Comparison of ENCODE assay signal across 1 cellular context in the genomic region with DNA sequence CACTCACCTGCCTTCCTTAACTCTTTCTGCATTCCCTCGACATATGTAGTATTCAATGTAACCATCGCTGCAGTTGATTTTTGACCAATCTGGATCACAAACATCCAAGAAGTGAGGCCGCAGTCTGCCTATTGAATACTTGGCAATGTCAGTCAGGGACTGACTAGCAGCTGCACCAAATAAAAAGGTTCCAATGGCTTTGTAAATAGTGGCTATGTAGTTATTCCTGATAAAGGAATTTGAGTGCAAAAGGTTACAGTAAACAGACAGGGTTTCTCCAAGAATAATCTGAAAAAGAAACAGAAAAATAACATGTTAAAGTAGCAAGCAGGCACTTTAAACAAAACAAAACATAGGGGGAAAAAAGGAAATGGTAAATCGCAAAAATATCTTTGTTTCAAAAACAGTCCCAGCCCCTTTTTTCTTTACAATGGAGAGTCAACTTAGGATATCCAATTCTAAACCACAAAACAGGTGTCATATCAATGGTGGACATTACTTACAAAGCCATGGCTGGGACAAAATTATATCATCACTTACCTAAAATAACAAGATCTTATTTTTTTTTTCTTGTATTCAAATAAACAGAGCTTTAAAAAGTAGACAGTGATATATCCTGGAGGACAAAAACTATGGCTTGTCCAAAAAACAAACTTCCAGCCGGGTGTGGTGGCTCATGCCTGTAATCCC.
TF ChIP-seq lines count a peak whose summit lies in the region.

No MANE protein-coding gene starts in this region.

TF ChIP-seq in IMR-90, 13 proteins besides CTCF, POLR2A, EP300 and RAD21 (continued from another document):
- TF ChIP-seq SMC3 (IDR thresholded peaks at IDR 0.05; ENCODE audit: low read depth, low read length) = no peak
- no peak for TF ChIP-seq BHLHE40 (IDR thresholded peaks at IDR 0.05; ENCODE audit: low read depth, low read length)
- TF ChIP-seq CHD1 (IDR thresholded peaks at IDR 0.05; ENCODE audit: low read depth, low read length) = no peak
- no peak for TF ChIP-seq RFX5 (IDR thresholded peaks at IDR 0.05; ENCODE audit: low read depth, low read length)
- TF ChIP-seq, protein P1, sequence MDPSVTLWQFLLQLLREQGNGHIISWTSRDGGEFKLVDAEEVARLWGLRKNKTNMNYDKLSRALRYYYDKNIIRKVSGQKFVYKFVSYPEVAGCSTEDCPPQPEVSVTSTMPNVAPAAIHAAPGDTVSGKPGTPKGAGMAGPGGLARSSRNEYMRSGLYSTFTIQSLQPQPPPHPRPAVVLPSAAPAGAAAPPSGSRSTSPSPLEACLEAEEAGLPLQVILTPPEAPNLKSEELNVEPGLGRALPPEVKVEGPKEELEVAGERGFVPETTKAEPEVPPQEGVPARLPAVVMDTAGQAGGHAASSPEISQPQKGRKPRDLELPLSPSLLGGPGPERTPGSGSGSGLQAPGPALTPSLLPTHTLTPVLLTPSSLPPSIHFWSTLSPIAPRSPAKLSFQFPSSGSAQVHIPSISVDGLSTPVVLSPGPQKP (IDR thresholded peaks at IDR 0.05; ENCODE audit: borderline replicate concordance, low read depth, low read length) = no peak
- TF ChIP-seq CEBPB (IDR thresholded peaks at IDR 0.05; ENCODE audit: low read depth, low read length) = no peak
- TF ChIP-seq, protein P2, sequence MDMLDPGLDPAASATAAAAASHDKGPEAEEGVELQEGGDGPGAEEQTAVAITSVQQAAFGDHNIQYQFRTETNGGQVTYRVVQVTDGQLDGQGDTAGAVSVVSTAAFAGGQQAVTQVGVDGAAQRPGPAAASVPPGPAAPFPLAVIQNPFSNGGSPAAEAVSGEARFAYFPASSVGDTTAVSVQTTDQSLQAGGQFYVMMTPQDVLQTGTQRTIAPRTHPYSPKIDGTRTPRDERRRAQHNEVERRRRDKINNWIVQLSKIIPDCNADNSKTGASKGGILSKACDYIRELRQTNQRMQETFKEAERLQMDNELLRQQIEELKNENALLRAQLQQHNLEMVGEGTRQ (IDR thresholded peaks at IDR 0.05; ENCODE audit: low read depth, low read length) = no peak
